22 cellular contexts compared by ENCODE assay signal in genomic region chr15:76947454-76947853, GRCh38. TPM values are rescaled to one million over a fixed set of nuclear protein-coding genes. Genes with fewer than 3 reads are reported as not detected.
DNase-seq lines count a peak whose midpoint lies in the region; ATAC-seq, FAIRE-seq and TF ChIP-seq lines count a peak whose summit lies in the region.
"Had no signal": no experiment of that assay in that cellular context is flagged by ENCODE, and none has a peak within 500 bp of the region (broad histone marks: within the 10 kb centered on the region; RNA-seq: fewer than 3 reads in every experiment).

No MANE protein-coding gene starts in this region.

- no peaks in the 10 kb centered on the region for H3K27me3 Mint-ChIP-seq in activated T-cell treated with anti-CD3 and anti-CD28 coated beads, Interleukin-2, amount 50 U/mL, for 72 hours (ENCODE audit: low read depth)
- H3K27me3 Mint-ChIP-seq in activated T-cell treated with anti-CD3 and anti-CD28 coated beads, Interleukin-2, amount 50 U/mL, for 4 hours (ENCODE audit: low read depth), result no peaks in the 10 kb centered on the region
- H3K27me3 Mint-ChIP-seq in IgD-negative memory B cell, result no peaks in the 10 kb centered on the region
- H3K27me3 Mint-ChIP-seq in progenitor cell of endocrine pancreas, result no peaks in the 10 kb centered on the region

- BruUV-seq in GM12878 (replicated peaks; lab: Mats Ljungman, UMichigan), result no TSS peak

- no peaks in the 10 kb centered on the region for H3K4me1 Mint-ChIP-seq in activated T-cell treated with anti-CD3 and anti-CD28 coated beads, Interleukin-2, amount 50 U/mL, for 72 hours (ENCODE audit: low read depth)
- peaks cover 11% of the 10 kb centered on the region for H3K4me1 Mint-ChIP-seq in activated T-cell treated with anti-CD3 and anti-CD28 coated beads, Interleukin-2, amount 50 U/mL, for 4 hours (ENCODE audit: low read depth)
- H3K4me1 Mint-ChIP-seq in IgD-negative memory B cell, result peaks cover 24 to 33% (median 32%) of the 10 kb centered on the region in 3 donors
- H3K4me1 Mint-ChIP-seq in progenitor cell of endocrine pancreas (ENCODE audit: low read depth), result no peaks in the 10 kb centered on the region
- H3K4me1 Mint-ChIP-seq: H9 had no signal

- TF ChIP-seq CTCF in GM12878 (IDR thresholded peaks at IDR 0.05 in 2 of 3, conservative IDR thresholded peaks at IDR 0.05 in 1 of 3; ENCODE audit: control insufficient read depth in 2 of 3, extremely low read depth in 1 of 3, insufficient read depth in 1 of 3, low read depth in 3 of 3, low read length in 3 of 3), result no peak
- TF ChIP-seq CTCF in progenitor cell of endocrine pancreas (IDR thresholded peaks at IDR 0.05; ENCODE audit: unreplicated experiment), result no peak

- whole genome bisulfite sequencing in GM12878 (ENCODE audit: insufficient coverage, insufficient replicate concordance, low lambda C conversion rate, missing lambda C conversion rate), result 38% methylated on average over 3 of the region's 3 CpGs

- H3K4me2 ChIP-seq in GM12878 (ENCODE audit: control insufficient read depth, insufficient read depth), result no peak overlapping the region
- H3K4me2 ChIP-seq: KMS-11 had no signal

- DNase-seq in activated T-cell treated with anti-CD3 and anti-CD28 coated beads, Interleukin-2, amount 50 U/mL, for 72 hours, result no peak
- DNase-seq in activated T-cell treated with anti-CD3 and anti-CD28 coated beads, Interleukin-2, amount 50 U/mL, for 4 hours, result no peak
- DNase-seq in GM12878 (ENCODE audit: low read depth, low spot score), result no peak
- no peak for DNase-seq in progenitor cell of endocrine pancreas (ENCODE audit: low spot score, unreplicated experiment)
- no peak for DNase-seq in effector CD8-positive, alpha-beta T cell (lab: John Stamatoyannopoulos, UW)
- DNase-seq in amygdala (lab: John Stamatoyannopoulos, UW), result no peak
- DNase-seq in NCI-H345 (lab: John Stamatoyannopoulos, UW), result no peak
- DNase-seq: DMS79, GM23248, H9, NCI-H1105, NCI-H146, NCI-H2029, NCI-H2227 treated with DMSO at 0.1 percent for 48 hours, NCI-H510A treated with DMSO at 0.1 percent for 48 hours, NCI-H748 treated with DMSO at 0.1 percent for 48 hours, Peyer's patch had no signal

- H3K27ac Mint-ChIP-seq in activated T-cell treated with anti-CD3 and anti-CD28 coated beads, Interleukin-2, amount 50 U/mL, for 72 hours, result peak overlapping the region; percentile 29
- H3K27ac Mint-ChIP-seq in IgD-negative memory B cell (peak overlapping the region; percentile 12 to 61 (median 20)), progenitor cell of endocrine pancreas (peak overlapping the region; percentile 39)
- H3K27ac Mint-ChIP-seq: CD14-positive monocyte had no signal

- CTCF ChIA-PET in GM12878 (lab: Yijun Ruan, JAX), result interaction anchor here (1.0 to 3.8 kb wide), 3 partner anchors 12 to 87 kb away, joined by 3 to 16 read pairs (median 7); no protein-coding TSS in a partner anchor

- intact Hi-C loops in GM12878 (cut with micrococcal nuclease; ENCODE audit: unreplicated experiment), result no loop called here

- H3K36me3 ChIP-seq in GM12878 (ENCODE audit: control insufficient read depth in 2 of 2, insufficient read depth in 2 of 2, low read length in 1 of 2), result no peaks in the 10 kb centered on the region

- no peak overlapping the region for H3K27ac ChIP-seq in GM12878 (ENCODE audit: control insufficient read depth, insufficient read depth)
- H3K27ac ChIP-seq: GM23248, KMS-11, Peyer's patch, SJSA1 had no signal

- no peaks in the 10 kb centered on the region for H3K4me1 ChIP-seq in GM12878 (ENCODE audit: control insufficient read depth, insufficient read depth, low read length)
- H3K4me1 ChIP-seq: Peyer's patch, SJSA1 had no signal

- H3K9me3 Mint-ChIP-seq in activated T-cell treated with anti-CD3 and anti-CD28 coated beads, Interleukin-2, amount 50 U/mL, for 72 hours, result no peaks in the 10 kb centered on the region
- H3K9me3 Mint-ChIP-seq in activated T-cell treated with anti-CD3 and anti-CD28 coated beads, Interleukin-2, amount 50 U/mL, for 4 hours, result no peaks in the 10 kb centered on the region
- H3K9me3 Mint-ChIP-seq in IgD-negative memory B cell (peaks cover 0 to 2% (median 0%) of the 10 kb centered on the region in 3 donors), progenitor cell of endocrine pancreas (ENCODE audit: low read depth) (no peaks in the 10 kb centered on the region)
- H3K9me3 Mint-ChIP-seq: CD14-positive monocyte, H9 had no signal

- H4K20me1 ChIP-seq in GM12878 (ENCODE audit: control insufficient read depth, insufficient read depth), result no peaks in the 10 kb centered on the region

- FAIRE-seq in GM12878 (lab: Jason Lieb, UNC), result peak; percentile 27
- FAIRE-seq: HTR-8/SVneo had no signal

- SMC1A ChIA-PET in GM12878 (lab: Charles Lee; ENCODE audit: uncharacterized antibody, unreplicated experiment), result interaction anchor here (1.2 to 1.6 kb wide), 2 partner anchors 9 to 24 kb away, joined by 6 to 9 read pairs; no protein-coding TSS in a partner anchor

- H3K9ac ChIP-seq in GM12878 (ENCODE audit: control insufficient read depth, insufficient read depth, low read length), result no peak overlapping the region
- H3K9ac ChIP-seq: GM23248, KMS-11 had no signal

- in situ Hi-C loops in GM12878 (cut with MboI), result no loop called here

- no peaks in the 10 kb centered on the region for H3K9me3 ChIP-seq in GM12878 (replicated peaks; ENCODE audit: control insufficient read depth, insufficient read depth, low read length)
- H3K9me3 ChIP-seq: Peyer's patch, SJSA1 had no signal

- no peak for ATAC-seq in activated T-cell treated with anti-CD3 and anti-CD28 coated beads, Interleukin-2, amount 50 U/mL, for 72 hours (replicated peaks in 1 of 2)
- ATAC-seq in activated T-cell treated with anti-CD3 and anti-CD28 coated beads, Interleukin-2, amount 50 U/mL, for 4 hours, result no peak
- no peak for ATAC-seq in GM12878

- no peaks in the 10 kb centered on the region for H3K79me2 ChIP-seq in GM12878 (ENCODE audit: control insufficient read depth, insufficient read depth, low read length)

- no peak for TF ChIP-seq EP300 in GM12878 (IDR thresholded peaks at IDR 0.05; ENCODE audit: borderline replicate concordance in 1 of 2, control insufficient read depth in 1 of 2, low read depth in 2 of 2, low read length in 2 of 2)

- H3K27me3 ChIP-seq in GM12878 (replicated peaks in 1 of 2; ENCODE audit: control insufficient read depth in 2 of 2, insufficient read depth in 2 of 2, low read length in 1 of 2), result no peaks in the 10 kb centered on the region
- H3K27me3 ChIP-seq: Peyer's patch, SJSA1 had no signal

- no peak overlapping the region for H2AFZ ChIP-seq in GM12878 (ENCODE audit: control insufficient read depth, low read depth, low read length)
- H2AFZ ChIP-seq: GM23248 had no signal

- TF ChIP-seq POLR2A in GM12878 (IDR thresholded peaks at IDR 0.05; ENCODE audit: low read depth, low read length), result no peak

- H3K4me3 Mint-ChIP-seq in activated T-cell treated with anti-CD3 and anti-CD28 coated beads, Interleukin-2, amount 50 U/mL, for 72 hours, result no peak overlapping the region
- H3K4me3 Mint-ChIP-seq in activated T-cell treated with anti-CD3 and anti-CD28 coated beads, Interleukin-2, amount 50 U/mL, for 4 hours, result no peak overlapping the region
- H3K4me3 Mint-ChIP-seq in IgD-negative memory B cell (peak overlapping the region; percentile 8 to 65 (median 23)), progenitor cell of endocrine pancreas (ENCODE audit: low read depth) (no peak overlapping the region)
- H3K4me3 Mint-ChIP-seq: CD14-positive monocyte, H9 had no signal

- no peak overlapping the region for H3K4me3 ChIP-seq in GM12878
- H3K4me3 ChIP-seq: GM23248, Peyer's patch, SJSA1 had no signal

- H3K36me3 Mint-ChIP-seq in activated T-cell treated with anti-CD3 and anti-CD28 coated beads, Interleukin-2, amount 50 U/mL, for 72 hours (ENCODE audit: insufficient read depth in 2 of 2), result peaks cover 11 to 33% of the 10 kb centered on the region in 2 donors
- peaks cover 40% of the 10 kb centered on the region for H3K36me3 Mint-ChIP-seq in activated T-cell treated with anti-CD3 and anti-CD28 coated beads, Interleukin-2, amount 50 U/mL, for 4 hours (ENCODE audit: insufficient read depth)
- H3K36me3 Mint-ChIP-seq in IgD-negative memory B cell (peaks cover 18% of the 10 kb centered on the region), progenitor cell of endocrine pancreas (ENCODE audit: insufficient read depth) (peaks cover 47% of the 10 kb centered on the region)

- POLR2A ChIA-PET in GM12878 (lab: Charles Lee), result no interaction called here

- no peak for TF ChIP-seq RAD21 in GM12878 (IDR thresholded peaks at IDR 0.05; ENCODE audit: insufficient read depth, low read depth, low read length)

- RAD21 ChIA-PET in GM12878 (lab: Charles Lee; ENCODE audit: unreplicated experiment), result interaction anchor here (1.1 kb wide), 1 partner anchor 26 kb away, joined by 3 read pairs; no protein-coding TSS in a partner anchor

RNA-seq across cellular contexts. Expression of gene RCN2, which starts 15.9 kb away (rescaled TPM):
- 10 to 100 TPM; 24.6 to 28.1 TPM for total RNA-seq in activated T-cell treated with anti-CD3 and anti-CD28 coated beads, Interleukin-2, amount 50 U/mL, for 72 hours
- 10 to 100 TPM; 26.7 to 30.3 (median 27.5) TPM for total RNA-seq in activated T-cell treated with anti-CD3 and anti-CD28 coated beads, Interleukin-2, amount 50 U/mL, for 4 hours
- polyA plus RNA-seq in IgD-negative memory B cell, result 46.6 TPM
- 15.9 and 16.7 TPM in 2 replicates for total RNA-seq in GM12878 (2013; cell fraction: nucleolus; rRNA removed)
- total RNA-seq in GM12878 (2014; rRNA removed), result 5.0 and 6.0 TPM in 2 replicates
- 12.1 and 12.9 TPM in 2 replicates for total RNA-seq in GM12878 (2014; rRNA removed; fragmentation: Illumina TruSeq; extraction: Trizol)
- total RNA-seq in GM12878 (2021), result 7.3 and 7.9 TPM in 2 replicates
- polyA plus RNA-seq in GM12878 (2011; ENCODE audit: low read depth), result 6.1 TPM
- polyA plus RNA-seq in GM12878 (2011; rRNA removed), result 27.5 and 49.7 TPM in 2 replicates
- 6.1 and 7.3 TPM in 2 replicates for polyA plus RNA-seq in GM12878 (2011; cell fraction: cytosol; rRNA removed)
- polyA plus RNA-seq in GM12878 (2011; cell fraction: nucleus; rRNA removed), result 8.8 and 11.8 TPM in 2 replicates
- 13.1 and 17.2 TPM in 2 replicates for polyA plus RNA-seq in GM12878 (2012)
- 13.5 and 15.9 TPM in 2 replicates for polyA plus RNA-seq in GM12878 (2014; fragmentation: Illumina TruSeq; extraction: Trizol)
- 10 to 100 TPM in 1 of 2 experiments, 1 to 10 TPM in 1; 4.9 to 12.8 TPM for polyA plus RNA-seq in GM12878 (2014; fragmentation: Nextera tagmentation; extraction: Ambion mirVana)
- polyA plus RNA-seq in GM12878 (2014; rRNA removed), result 11.6 and 12.7 TPM in 2 replicates
- 10 to 100 TPM; 37.2 to 41.0 TPM for polyA plus RNA-seq in GM12878 (2016; fragmentation: Nextera tagmentation; extraction: Ambion mirVana)
- polyA minus RNA-seq in GM12878 (2011; rRNA and poly(A)+ RNA removed), result 1.7 and 4.6 TPM in 2 replicates
- 1.6 and 4.5 TPM in 2 replicates for polyA minus RNA-seq in GM12878 (2011; cell fraction: cytosol; rRNA and poly(A)+ RNA removed)
- 1.7 and 4.0 TPM in 2 replicates for polyA minus RNA-seq in GM12878 (2011; cell fraction: nucleus; rRNA and poly(A)+ RNA removed)
- 232 and 236 TPM in 2 replicates for total RNA-seq in progenitor cell of endocrine pancreas

RNA-seq across cellular contexts. Expression of gene SCAPER, which starts 42.3 kb away (rescaled TPM):
- total RNA-seq in activated T-cell treated with anti-CD3 and anti-CD28 coated beads, Interleukin-2, amount 50 U/mL, for 72 hours, result 10 to 100 TPM; 30.9 to 34.7 TPM
- 10 to 100 TPM; 13.0 to 14.8 (median 14.8) TPM for total RNA-seq in activated T-cell treated with anti-CD3 and anti-CD28 coated beads, Interleukin-2, amount 50 U/mL, for 4 hours
- polyA plus RNA-seq in IgD-negative memory B cell (25.6 TPM), GM12878 (2011; rRNA removed) (1.9 and 2.1 TPM in 2 replicates), GM12878 (2014; fragmentation: Illumina TruSeq; extraction: Trizol) (3.4 and 3.8 TPM in 2 replicates), GM12878 (2014; fragmentation: Nextera tagmentation; extraction: Ambion mirVana) (1 to 10 TPM; 2.3 to 3.7 TPM), GM12878 (2014; rRNA removed) (1.0 and 1.2 TPM in 2 replicates), GM12878 (2016; fragmentation: Nextera tagmentation; extraction: Ambion mirVana) (1 to 10 TPM; 7.4 to 7.7 TPM)
- 32.2 and 35.4 TPM in 2 replicates for total RNA-seq in GM12878 (2013; cell fraction: nucleolus; rRNA removed)
- total RNA-seq in GM12878 (2014; rRNA removed) (4.1 and 5.6 TPM in 2 replicates), GM12878 (2014; rRNA removed; fragmentation: Illumina TruSeq; extraction: Trizol) (5.4 and 6.2 TPM in 2 replicates), GM12878 (2021) (4.9 and 5.7 TPM in 2 replicates), progenitor cell of endocrine pancreas (43.1 and 43.3 TPM in 2 replicates)
- polyA plus RNA-seq in GM12878 (2011; ENCODE audit: low read depth), result 8.3 TPM
- polyA plus RNA-seq in GM12878 (2011; cell fraction: cytosol; rRNA removed), result 0.90 and 1.2 TPM in 2 replicates
- 1.8 and 3.6 TPM in 2 replicates for polyA plus RNA-seq in GM12878 (2011; cell fraction: nucleus; rRNA removed)
- 5.4 and 6.6 TPM in 2 replicates for polyA plus RNA-seq in GM12878 (2012)
- 1.9 and 4.5 TPM in 2 replicates for polyA minus RNA-seq in GM12878 (2011; rRNA and poly(A)+ RNA removed)
- 1.9 and 2.8 TPM in 2 replicates for polyA minus RNA-seq in GM12878 (2011; cell fraction: cytosol; rRNA and poly(A)+ RNA removed)
- 5.6 and 7.6 TPM in 2 replicates for polyA minus RNA-seq in GM12878 (2011; cell fraction: nucleus; rRNA and poly(A)+ RNA removed)

RNA-seq across cellular contexts. Expression of gene PSTPIP1, which starts 47.5 kb away (rescaled TPM):
- 100 to 1,000 TPM; 141 to 152 TPM for total RNA-seq in activated T-cell treated with anti-CD3 and anti-CD28 coated beads, Interleukin-2, amount 50 U/mL, for 72 hours
- total RNA-seq in activated T-cell treated with anti-CD3 and anti-CD28 coated beads, Interleukin-2, amount 50 U/mL, for 4 hours, result 100 to 1,000 TPM in 1 of 3 donors, 10 to 100 TPM in 2; 85.4 to 130 (median 92.1) TPM
- polyA plus RNA-seq in IgD-negative memory B cell (37.3 TPM), GM12878 (2011; rRNA removed) (2.4 and 3.9 TPM in 2 replicates), GM12878 (2014; fragmentation: Illumina TruSeq; extraction: Trizol) (1.8 and 8.8 TPM in 2 replicates), GM12878 (2014; fragmentation: Nextera tagmentation; extraction: Ambion mirVana) (1 to 10 TPM in 1 of 2 experiments, under 1 TPM in 1; 0.50 to 5.7 TPM), GM12878 (2014; rRNA removed) (23.8 and 23.9 TPM in 2 replicates), GM12878 (2016; fragmentation: Nextera tagmentation; extraction: Ambion mirVana) (10 to 100 TPM; 17.8 to 19.0 TPM)
- total RNA-seq in GM12878 (2013; cell fraction: nucleolus; rRNA removed), result 1.4 and 1.9 TPM in 2 replicates
- total RNA-seq in GM12878 (2014; rRNA removed) (20.1 and 22.6 TPM in 2 replicates), GM12878 (2014; rRNA removed; fragmentation: Illumina TruSeq; extraction: Trizol) (11.2 and 12.0 TPM in 2 replicates), GM12878 (2021) (28.6 and 29.3 TPM in 2 replicates), progenitor cell of endocrine pancreas (not detected in 2 replicates)
- polyA plus RNA-seq in GM12878 (2011; ENCODE audit: low read depth), result 4.1 TPM
- 5.2 and 7.5 TPM in 2 replicates for polyA plus RNA-seq in GM12878 (2011; cell fraction: cytosol; rRNA removed)
- 20.8 and 25.0 TPM in 2 replicates for polyA plus RNA-seq in GM12878 (2011; cell fraction: nucleus; rRNA removed)
- 9.7 and 13.0 TPM in 2 replicates for polyA plus RNA-seq in GM12878 (2012)
- polyA minus RNA-seq in GM12878 (2011; rRNA and poly(A)+ RNA removed), result 1.3 and 3.0 TPM in 2 replicates
- 1.5 and 3.3 TPM in 2 replicates for polyA minus RNA-seq in GM12878 (2011; cell fraction: cytosol; rRNA and poly(A)+ RNA removed)
- polyA minus RNA-seq in GM12878 (2011; cell fraction: nucleus; rRNA and poly(A)+ RNA removed), result 6.8 and 11.0 TPM in 2 replicates
- total RNA-seq: GM23248, SJSA1 had no signal

Comparison
In these comparisons a context has a peak if more than half of its experiments do, and no peak if none do; other contexts are left out.
1. H3K4me3 Mint-ChIP-seq: peak in IgD-negative memory B cell (4 of 4); none in activated T-cell treated with anti-CD3 and anti-CD28 coated beads, Interleukin-2, amount 50 U/mL, for 72 hours (0 of 2), activated T-cell treated with anti-CD3 and anti-CD28 coated beads, Interleukin-2, amount 50 U/mL, for 4 hours (single experiment) and progenitor cell of endocrine pancreas (single experiment).
2. Peak in every context shown above with its lines, with median percentiles within 50 percentile points of each other: H3K27ac Mint-ChIP-seq.